Comparison of ENCODE assay signal across 18 cellular contexts in the genomic region with DNA sequence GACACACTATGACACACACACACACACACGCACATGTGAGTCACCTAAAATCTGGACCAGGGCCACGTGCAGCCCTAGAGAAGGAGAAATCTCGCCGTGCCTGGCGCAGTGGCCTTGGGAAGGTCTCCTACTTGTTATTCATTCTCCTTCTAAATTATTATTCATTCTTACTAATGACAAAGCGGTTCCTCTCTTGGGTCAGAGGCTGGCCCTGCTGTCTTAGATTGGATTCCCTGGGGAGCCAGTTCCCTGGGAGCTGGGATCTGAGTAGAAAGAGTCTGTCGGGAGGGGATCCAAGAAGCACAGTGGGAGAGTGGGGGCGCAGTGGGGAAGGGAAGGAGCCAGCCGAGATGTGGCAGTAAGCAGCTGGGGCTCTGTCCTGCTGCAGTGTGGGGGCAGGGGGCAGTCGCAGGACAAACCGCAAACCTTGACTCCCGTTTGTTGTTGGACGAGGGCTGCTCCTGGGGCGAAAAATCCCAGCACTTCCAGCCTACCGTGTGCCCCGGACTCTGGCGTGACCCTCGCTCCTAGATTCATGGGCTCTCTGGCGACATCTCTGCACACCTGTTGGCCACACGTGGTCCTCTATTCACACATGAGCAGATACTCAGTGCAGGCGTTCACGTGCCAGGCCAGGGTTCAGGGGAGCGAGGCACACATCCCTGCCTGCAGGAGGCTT. TPM values are rescaled to one million over a fixed set of nuclear protein-coding genes. Genes with fewer than 3 reads are reported as not detected.
A peak's percentile ranks its signal among the peaks of the same experiment; 100 is the strongest.
DNase-seq lines count a peak whose midpoint lies in the region; ATAC-seq and TF ChIP-seq lines count a peak whose summit lies in the region.
"Had no signal": no experiment of that assay in that cellular context is flagged by ENCODE, and none has a peak within 500 bp of the region (broad histone marks: within the 10 kb centered on the region; RNA-seq: fewer than 3 reads in every experiment).

No MANE protein-coding gene starts in this region.

- no peak for TF ChIP-seq CTCF in fibroblast of lung (conservative IDR thresholded peaks at IDR 0.05 in 1 of 2, IDR thresholded peaks at IDR 0.05 in 1 of 2; ENCODE audit: low read depth in 1 of 2, low read length in 2 of 2)

- H3K4me2 ChIP-seq in fibroblast of lung (ENCODE audit: extremely low read depth, insufficient read depth, low read length): peak overlapping the region; percentile 49

- H3K4me3 ChIP-seq in fibroblast of lung (replicated peaks in 1 of 4; ENCODE audit: control extremely low read depth in 1 of 4, insufficient read depth in 1 of 4, low read depth in 3 of 4, low read length in 4 of 4): no peak overlapping the region

- H4K20me1 ChIP-seq in fibroblast of lung (ENCODE audit: control insufficient read depth, extremely low read depth, insufficient read depth, low read length): no peaks in the 10 kb centered on the region

- peaks cover 25% of the 10 kb centered on the region for H3K4me1 ChIP-seq in fibroblast of lung (ENCODE audit: control insufficient read depth, extremely low read depth, insufficient read depth, low read length)

- H2AFZ ChIP-seq in fibroblast of lung (ENCODE audit: low read length): no peak overlapping the region

- H3K27ac ChIP-seq in fibroblast of lung (ENCODE audit: insufficient read depth, low read length): peak overlapping the region; percentile 97
- H3K27ac ChIP-seq: C4-2B had no signal

- no peaks in the 10 kb centered on the region for H3K79me2 ChIP-seq in fibroblast of lung (ENCODE audit: control insufficient read depth, insufficient read depth, low read length)

- DNase-seq in HCEC 1CT: peak; percentile 46
- peak; percentile 78 for DNase-seq in amniotic epithelial cell (ENCODE audit: low read depth)
- peak; percentile 51 to 76 for DNase-seq in fibroblast of lung (ENCODE audit: low read depth in 2 of 2)
- DNase-seq in stromal cell of bone marrow (ENCODE audit: low read depth): peak; percentile 26
- DNase-seq in stimulated activated CD4-positive, alpha-beta T cell treated with anti-CD3 and anti-CD28 coated beads, Interleukin-2, amount 100 ng/mL, for 48 hours: no peak
- DNase-seq in retina: no peak
- DNase-seq in ecto neural progenitor cell (ENCODE audit: low spot score): no peak
- DNase-seq: activated CD4-positive, alpha-beta memory T cell treated with anti-CD3 and anti-CD28 coated beads for 36 hours; activated T-cell treated with anti-CD3 and anti-CD28 coated beads, Interleukin-2, amount 50 U/mL, for 48 hours; amniotic stem cell; dorsolateral prefrontal cortex; left ventricle myocardium superior; NCI-H146; stimulated activated CD4-positive, alpha-beta T cell treated with anti-CD3 and anti-CD28 coated beads, Interleukin-12 subunit alpha, Interleukin-12 subunit beta, amount 100 ng/mL, for 4 hours had no signal

- no peaks in the 10 kb centered on the region for H3K36me3 ChIP-seq in fibroblast of lung (ENCODE audit: control insufficient read depth, insufficient read depth, low read length)

- H3K27me3 ChIP-seq in fibroblast of lung (ENCODE audit: control insufficient read depth, insufficient read depth, low read length): no peaks in the 10 kb centered on the region

- H3K9ac ChIP-seq in fibroblast of lung (ENCODE audit: insufficient read depth, low read length): peak overlapping the region; percentile 28

- ATAC-seq in GM18870 (IDR thresholded peaks at IDR 0.05; ENCODE audit: unreplicated experiment): no peak

- H3K9me3 ChIP-seq in fibroblast of lung (ENCODE audit: control insufficient read depth, insufficient read depth, low read depth, low read length): no peaks in the 10 kb centered on the region

RNA-seq across cellular contexts. Expression of gene JPH3, which starts 18.7 kb away (rescaled TPM):
- not detected in 2 replicates for total RNA-seq in fibroblast of lung
- polyA plus RNA-seq in fibroblast of lung: 0.01 TPM in 1 of 2 replicates, not detected in the other
- not detected in 2 replicates for polyA plus RNA-seq in fibroblast of lung (2012)
- polyA minus RNA-seq in fibroblast of lung (ENCODE audit: low replicate concordance): 0.12 TPM in 1 of 2 replicates, not detected in the other
- total RNA-seq: LHCN-M2, OCI-LY7 had no signal

Comparison
In these comparisons a context has a peak if more than half of its experiments do, and no peak if none do; other contexts are left out.
1. DNase-seq: peak in HCEC 1CT (single experiment), amniotic epithelial cell (single experiment), fibroblast of lung (2 of 2) and stromal cell of bone marrow (single experiment); none in stimulated activated CD4-positive, alpha-beta T cell treated with anti-CD3 and anti-CD28 coated beads, Interleukin-2, amount 100 ng/mL, for 48 hours (0 of 2), retina (single experiment) and ecto neural progenitor cell (single experiment).